7 cellular contexts compared by ENCODE assay signal in genomic region chr10:119333146-119333792, GRCh38.
DNase-seq lines count a peak whose midpoint lies in the region.

No MANE protein-coding gene starts in this region.

- peak; percentile 68 for DNase-seq in NCI-H2171 treated with DMSO at 0.1 percent for 48 hours (lab: John Stamatoyannopoulos, UW)
- peak; percentile 70 for DNase-seq in activated CD8-positive, alpha-beta memory T cell treated with anti-CD3 and anti-CD28 coated beads for 24 hours
- peak; percentile 58 for DNase-seq in glomerular visceral epithelial cell (ENCODE audit: extremely low spot score)
- peak; percentile 43 for DNase-seq in stimulated activated CD8-positive, alpha-beta memory T cell treated with anti-CD3 and anti-CD28 coated beads, Interleukin-4, amount 100 ng/mL, for 24 hours (ENCODE audit: low read depth)
- DNase-seq in cerebellar nuclear complex (lab: John Stamatoyannopoulos, UW) = no peak
- DNase-seq in NCI-H774 (lab: John Stamatoyannopoulos, UW) = no peak
- no peak for DNase-seq in amygdala (lab: John Stamatoyannopoulos, UW)

Comparison
In these comparisons a context has a peak if more than half of its experiments do, and no peak if none do; other contexts are left out.
1. DNase-seq: peak in NCI-H2171 treated with DMSO at 0.1 percent for 48 hours (single experiment), activated CD8-positive, alpha-beta memory T cell treated with anti-CD3 and anti-CD28 coated beads for 24 hours (single experiment), glomerular visceral epithelial cell (single experiment) and stimulated activated CD8-positive, alpha-beta memory T cell treated with anti-CD3 and anti-CD28 coated beads, Interleukin-4, amount 100 ng/mL, for 24 hours (single experiment); none in cerebellar nuclear complex (0 of 2), NCI-H774 (single experiment) and amygdala (0 of 56).